ENCODE assay signal across 22 cellular contexts in the genomic region with DNA sequence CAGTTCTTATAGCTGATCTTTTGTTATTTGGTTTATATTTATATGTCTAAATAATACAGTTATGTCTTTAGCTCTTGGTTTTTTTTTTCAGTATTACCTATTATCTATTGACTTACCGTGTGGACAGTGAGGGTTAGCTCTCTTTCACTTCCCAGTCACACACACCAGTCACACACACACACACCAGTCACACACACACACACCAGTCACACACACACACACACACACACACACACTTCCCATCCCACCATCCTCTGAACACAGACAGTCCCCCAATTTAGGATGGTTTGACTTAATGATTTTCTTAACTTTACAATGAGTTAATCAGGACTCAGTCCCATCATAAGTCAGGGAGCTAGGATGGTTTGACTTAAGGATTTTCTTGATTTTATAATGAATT. TPM values are rescaled to one million over a fixed set of nuclear protein-coding genes. Genes with fewer than 3 reads are reported as not detected.
DNase-seq lines count a peak whose midpoint lies in the region; ATAC-seq, FAIRE-seq and TF ChIP-seq lines count a peak whose summit lies in the region.
"Had no signal": no experiment of that assay in that cellular context is flagged by ENCODE, and none has a peak within 500 bp of the region (broad histone marks: within the 10 kb centered on the region; RNA-seq: fewer than 3 reads in every experiment).

No MANE protein-coding gene starts in this region.

- TF ChIP-seq CTCF in HCT116 (IDR thresholded peaks at IDR 0.05 in 2 of 3, conservative IDR thresholded peaks at IDR 0.05 in 1 of 3; ENCODE audit: borderline replicate concordance in 1 of 3, insufficient read depth in 1 of 3, low read depth in 2 of 3, low read length in 2 of 3) (no peak), K562 (IDR thresholded peaks at IDR 0.05 in 2 of 3, conservative IDR thresholded peaks at IDR 0.05 in 1 of 3; ENCODE audit: insufficient read depth in 2 of 3, low read depth in 1 of 3, low read length in 3 of 3) (no peak), osteoblast (IDR thresholded peaks at IDR 0.05; ENCODE audit: extremely low read depth, low read depth, low read length) (no peak)

- H3K27ac ChIP-seq in HCT116 (ENCODE audit: low read depth, low read length) (no peak overlapping the region), K562 (ENCODE audit: extremely low read depth, low read depth, low read length) (no peak overlapping the region), osteoblast (ENCODE audit: low read depth, low read length) (no peak overlapping the region)
- H3K27ac ChIP-seq in naive thymus-derived CD4-positive, alpha-beta T cell (ENCODE audit: low read depth, low read length): no peak overlapping the region
- H3K27ac ChIP-seq: BLaER1, GM23248, HL-60 had no signal

- H3K9me3 ChIP-seq in HCT116 (ENCODE audit: control insufficient read depth in 1 of 2, insufficient read depth in 1 of 2, low read depth in 1 of 2, low read length in 2 of 2): no peaks in the 10 kb centered on the region
- H3K9me3 ChIP-seq in K562 (replicated peaks; ENCODE audit: control insufficient read depth, insufficient read depth, low read depth, low read length): no peaks in the 10 kb centered on the region
- no peaks in the 10 kb centered on the region for H3K9me3 ChIP-seq in osteoblast (ENCODE audit: low read depth, low read length)
- H3K9me3 ChIP-seq in naive thymus-derived CD4-positive, alpha-beta T cell (ENCODE audit: control insufficient read depth in 2 of 3, low read length in 3 of 3): no peaks in the 10 kb centered on the region
- H3K9me3 ChIP-seq: HAP-1 had no signal

- H3K4me2 ChIP-seq in HCT116 (ENCODE audit: low read length) (no peak overlapping the region), K562 (ENCODE audit: insufficient read depth, low read length) (no peak overlapping the region), osteoblast (ENCODE audit: insufficient read depth, low read length) (no peak overlapping the region)
- H3K4me2 ChIP-seq: BLaER1 had no signal

- H3K4me1 Mint-ChIP-seq in naive thymus-derived CD4-positive, alpha-beta T cell: peaks cover 14 to 43% (median 29%) of the 10 kb centered on the region in 7 donors

- no peaks in the 10 kb centered on the region for H3K79me2 ChIP-seq in HCT116 (ENCODE audit: insufficient read depth, low read length)
- no peaks in the 10 kb centered on the region for H3K79me2 ChIP-seq in K562 (ENCODE audit: control insufficient read depth, insufficient read depth, low read length)
- H3K79me2 ChIP-seq in osteoblast (ENCODE audit: insufficient read depth, low read length): no peaks in the 10 kb centered on the region

- H3K9ac ChIP-seq in HCT116 (ENCODE audit: low read length) (no peak overlapping the region), K562 (ENCODE audit: insufficient read depth in 1 of 2, low read depth in 2 of 2, low read length in 2 of 2) (no peak overlapping the region)
- H3K9ac ChIP-seq: BLaER1, GM23248 had no signal

- FAIRE-seq in K562 (lab: Jason Lieb, UNC): peak; percentile 11
- FAIRE-seq: HTR-8/SVneo had no signal

- H4K20me1 ChIP-seq in HCT116 (ENCODE audit: insufficient read depth) (no peaks in the 10 kb centered on the region), K562 (replicated peaks; ENCODE audit: control insufficient read depth, insufficient read depth, low read length) (no peaks in the 10 kb centered on the region), osteoblast (ENCODE audit: insufficient read depth, low read length) (no peaks in the 10 kb centered on the region)
- H4K20me1 ChIP-seq: BLaER1 had no signal

- CTCF ChIA-PET in HCT116 (lab: Charles Lee) (no interaction called here), K562 (lab: Yijun Ruan, JAX; ENCODE audit: low intra/inter-chr PET ratio) (interaction anchor here (0.5 kb wide), 1 partner anchor 237 kb away, joined by 5 read pairs; no protein-coding TSS in a partner anchor)
- CTCF ChIA-PET in naive thymus-derived CD4-positive, alpha-beta T cell (lab: Charles Lee): interaction anchor here (0.7 to 0.9 kb wide), 3 partner anchors 35 to 186 kb away, joined by 3 to 7 read pairs (median 5); partner anchors contain the start of gene POP7

- RAD21 ChIA-PET in HCT116 (lab: Charles Lee; ENCODE audit: low non-redundant PET in 1 of 2, low total read pairs in 2 of 2, uncharacterized antibody in 2 of 2, unreplicated experiment in 2 of 2): no interaction called here

- TF ChIP-seq EP300 in K562 (IDR thresholded peaks at IDR 0.05; ENCODE audit: low read length): no peak

- H3K27ac Mint-ChIP-seq in naive thymus-derived CD4-positive, alpha-beta T cell: peak overlapping the region in 4 of 9 donors; percentile 8 to 62 (median 32)
- H3K27ac Mint-ChIP-seq: CD14-positive monocyte, HFFc6 had no signal

- no peaks in the 10 kb centered on the region for H3K27me3 Mint-ChIP-seq in naive thymus-derived CD4-positive, alpha-beta T cell
- H3K27me3 Mint-ChIP-seq: CD4-positive, alpha-beta memory T cell had no signal

- H3K9me3 Mint-ChIP-seq in naive thymus-derived CD4-positive, alpha-beta T cell: no peaks in the 10 kb centered on the region
- H3K9me3 Mint-ChIP-seq: CD4-positive, alpha-beta memory T cell; HFFc6 had no signal

- peaks cover 2 to 13% of the 10 kb centered on the region in 2 experiments for H3K4me1 ChIP-seq in HCT116 (ENCODE audit: control insufficient read depth in 1 of 2, insufficient read depth in 2 of 2, low read length in 2 of 2)
- H3K4me1 ChIP-seq in K562 (replicated peaks in 1 of 2; ENCODE audit: control insufficient read depth in 2 of 2, insufficient read depth in 2 of 2, low read length in 2 of 2): peaks cover 6 to 8% of the 10 kb centered on the region in 2 experiments; a peak in 4 of 5 replicates
- H3K4me1 ChIP-seq in osteoblast (ENCODE audit: insufficient read depth, low read length): peaks cover 9% of the 10 kb centered on the region
- peaks cover 23 to 25% of the 10 kb centered on the region in 2 donors for H3K4me1 ChIP-seq in naive thymus-derived CD4-positive, alpha-beta T cell (ENCODE audit: control insufficient read depth in 2 of 2, insufficient read depth in 2 of 2, low read length in 2 of 2)
- H3K4me1 ChIP-seq: HAP-1 had no signal

- intact Hi-C loops in HCT116 (cut with micrococcal nuclease) (no loop called here), K562 (cut with micrococcal nuclease) (no loop called here)
- intact Hi-C loops in naive thymus-derived CD4-positive, alpha-beta T cell (cut with micrococcal nuclease): no loop called here

- H3K4me3 Mint-ChIP-seq in naive thymus-derived CD4-positive, alpha-beta T cell: no peak overlapping the region
- H3K4me3 Mint-ChIP-seq: CD14-positive monocyte; CD4-positive, alpha-beta memory T cell; HFFc6 had no signal

- H2AFZ ChIP-seq in HCT116 (ENCODE audit: low read depth, low read length, poor library complexity, severe bottlenecking) (peak overlapping the region; percentile 9), K562 (ENCODE audit: low read depth, low read length) (no peak overlapping the region), osteoblast (ENCODE audit: low read length) (no peak overlapping the region)
- H2AFZ ChIP-seq: GM23248 had no signal

- in situ Hi-C loops in K562 (cut with MboI): no loop called here

- POLR2A ChIA-PET in HCT116 (lab: Charles Lee): interaction anchor here (0.9 to 1.2 kb wide), 2 partner anchors 19 to 41 kb away, joined by 3 read pairs; partner anchors contain the start of gene AGFG2
- POLR2A ChIA-PET in K562 (lab: Yijun Ruan, JAX): interaction anchor here (0.6 to 1.5 kb wide), 4 partner anchors 23 to 371 kb away, joined by 3 to 5 read pairs (median 3); partner anchors contain the start of genes FBXO24, LAMTOR4 and ZCWPW1
- POLR2A ChIA-PET in naive thymus-derived CD4-positive, alpha-beta T cell (lab: Charles Lee): interaction anchor here (0.5 kb wide), 1 partner anchor 33 kb away, joined by 3 read pairs; no protein-coding TSS in a partner anchor

- no peaks in the 10 kb centered on the region for H3K9me2 ChIP-seq in HCT116 (ENCODE audit: insufficient read depth)

- no peaks in the 10 kb centered on the region for H3K9me1 ChIP-seq in K562 (ENCODE audit: control insufficient read depth, insufficient read depth, low read length)

- H3K27me3 ChIP-seq in HCT116 (ENCODE audit: insufficient read depth, low read length): no peaks in the 10 kb centered on the region
- H3K27me3 ChIP-seq in K562 (ENCODE audit: control insufficient read depth in 2 of 2, insufficient read depth in 2 of 2, low read length in 2 of 2): no peaks in the 10 kb centered on the region
- no peaks in the 10 kb centered on the region for H3K27me3 ChIP-seq in osteoblast (ENCODE audit: insufficient read depth, low read length)
- no peaks in the 10 kb centered on the region for H3K27me3 ChIP-seq in naive thymus-derived CD4-positive, alpha-beta T cell (ENCODE audit: control insufficient read depth in 2 of 2, insufficient read depth in 2 of 2, low read length in 2 of 2)
- H3K27me3 ChIP-seq: BLaER1 had no signal

- TF ChIP-seq POLR2A in HCT116 (IDR thresholded peaks at IDR 0.05; ENCODE audit: borderline replicate concordance, extremely low read depth, insufficient read depth, insufficient read length): no peak
- no peak for TF ChIP-seq POLR2A in K562 (conservative IDR thresholded peaks at IDR 0.05)

- DNase-seq in HCT116 (ENCODE audit: low read depth, low spot score) (no peak), K562 (ENCODE audit: extremely low read depth in 1 of 4, low spot score in 3 of 4) (peak in 1 of 4 experiments; percentile 5), osteoblast (ENCODE audit: insufficient read length, low spot score, missing footprints) (peak; percentile 21), glomerular visceral epithelial cell (ENCODE audit: extremely low spot score) (no peak)
- DNase-seq in naive thymus-derived CD4-positive, alpha-beta T cell: no peak
- DNase-seq: 8988T; CD4-positive, alpha-beta memory T cell; DMS153; DMS79; GDM1; GM23248; HFFc6; IMR-90; KBM-7 had no signal

- BruUV-seq in HCT116 (replicated peaks; lab: Mats Ljungman, UMichigan) (no TSS peak), K562 (replicated peaks; lab: Mats Ljungman, UMichigan) (no TSS peak)

- WGBS in K562 (ENCODE audit: insufficient coverage, low coverage, missing lambda C conversion rate): 18% methylated on average over 1 of the region's 1 CpG

- H3K36me3 ChIP-seq in HCT116 (ENCODE audit: control insufficient read depth in 1 of 2, insufficient read depth in 2 of 2, low read length in 2 of 2) (no peaks in the 10 kb centered on the region), K562 (ENCODE audit: control insufficient read depth, insufficient read depth, low read length) (no peaks in the 10 kb centered on the region), osteoblast (ENCODE audit: insufficient read depth, low read length) (no peaks in the 10 kb centered on the region)
- H3K36me3 ChIP-seq in naive thymus-derived CD4-positive, alpha-beta T cell (ENCODE audit: control insufficient read depth in 2 of 3, insufficient read depth in 3 of 3, low read length in 3 of 3): no peaks in the 10 kb centered on the region
- H3K36me3 ChIP-seq: BLaER1, HAP-1 had no signal

- TF ChIP-seq RAD21 in HCT116 (IDR thresholded peaks at IDR 0.05; ENCODE audit: low read depth) (no peak), K562 (CRISPR knock-in tag; conservative IDR thresholded peaks at IDR 0.05 in 1 of 2, IDR thresholded peaks at IDR 0.05 in 1 of 2) (no peak)

- no peaks in the 10 kb centered on the region for H3K36me3 Mint-ChIP-seq in naive thymus-derived CD4-positive, alpha-beta T cell
- H3K36me3 Mint-ChIP-seq: CD14-positive monocyte; CD4-positive, alpha-beta memory T cell had no signal

- H3K4me3 ChIP-seq in HCT116 (replicated peaks in 1 of 2; ENCODE audit: low read depth in 1 of 2, low read length in 2 of 2) (no peak overlapping the region), K562 (no peak overlapping the region), osteoblast (ENCODE audit: insufficient read depth, low read length) (no peak overlapping the region)
- no peak overlapping the region for H3K4me3 ChIP-seq in naive thymus-derived CD4-positive, alpha-beta T cell (ENCODE audit: low read length)
- H3K4me3 ChIP-seq: BLaER1, GM23248, HAP-1 had no signal

- no peak for ATAC-seq in HCT116
- no peak for ATAC-seq in K562
- ATAC-seq in naive thymus-derived CD4-positive, alpha-beta T cell: no peak

RNA-seq across cellular contexts. Expression of gene AGFG2, which starts 18.9 kb away (rescaled TPM):
- 14.0 TPM for total RNA-seq in HCT116 (2021; ENCODE audit: unreplicated experiment)
- polyA plus RNA-seq in HCT116 (2012): 7.8 and 9.2 TPM in 2 replicates
- 25.6 and 42.2 TPM in 2 replicates for total RNA-seq in K562 (2011; cell fraction: chromatin; rRNA removed; ENCODE audit: low replicate concordance)
- 22.7 and 25.7 TPM in 2 replicates for total RNA-seq in K562 (2011; cell fraction: nucleolus; rRNA removed)
- total RNA-seq in K562 (2011; cell fraction: nucleoplasm; rRNA removed): 28.4 and 39.7 TPM in 2 replicates
- 11.7 and 20.2 TPM in 2 replicates for total RNA-seq in K562 (2014; rRNA removed)
- total RNA-seq in K562 (2014; rRNA removed; fragmentation: Illumina TruSeq; extraction: Trizol): 3.6 and 4.3 TPM in 2 replicates
- 7.8 and 9.3 TPM in 2 replicates for total RNA-seq in K562 (2015; rRNA removed; fragmentation: Illumina TruSeq; extraction: Trizol)
- 23.1 and 23.4 TPM in 2 replicates for total RNA-seq in K562 (2021)
- 4.6 and 5.2 TPM in 2 replicates for polyA plus RNA-seq in K562 (2011; rRNA removed)
- polyA plus RNA-seq in K562 (2011; cell fraction: cytosol; rRNA removed): 3.8 and 25.5 TPM in 2 replicates
- polyA plus RNA-seq in K562 (2011; cell fraction: nucleus; rRNA removed): 12.0 and 33.1 TPM in 2 replicates
- 9.7 and 18.9 TPM in 2 replicates for polyA plus RNA-seq in K562 (2012)
- polyA plus RNA-seq in K562 (2014; fragmentation: Illumina TruSeq; extraction: Trizol): 6.5 and 9.6 TPM in 2 replicates
- under 1 TPM; 0.31 to 0.32 TPM for polyA plus RNA-seq in K562 (2014; fragmentation: Nextera tagmentation; extraction: Ambion mirVana)
- 10.0 and 16.8 TPM in 2 replicates for polyA plus RNA-seq in K562 (2014; rRNA removed)
- 3.7 and 4.3 TPM in 2 replicates for polyA minus RNA-seq in K562 (2011; rRNA and poly(A)+ RNA removed)
- polyA minus RNA-seq in K562 (2011; cell fraction: cytosol; rRNA and poly(A)+ RNA removed): 3.9 and 8.0 TPM in 2 replicates
- polyA minus RNA-seq in K562 (2011; cell fraction: nucleus; rRNA and poly(A)+ RNA removed): 10.2 and 12.1 TPM in 2 replicates
- 6.5 and 9.4 TPM in 2 replicates for total RNA-seq in osteoblast
- 10 to 100 TPM; 15.8 to 42.4 (median 23.3) TPM for total RNA-seq in naive thymus-derived CD4-positive, alpha-beta T cell
- polyA plus RNA-seq in naive thymus-derived CD4-positive, alpha-beta T cell: 1 to 10 TPM; 5.7 to 9.8 TPM

RNA-seq across cellular contexts. Expression of gene NYAP1, which starts 36.4 kb away (rescaled TPM):
- total RNA-seq in HCT116 (2021; ENCODE audit: unreplicated experiment) (6.7 TPM), K562 (2014; rRNA removed) (0.32 and 0.98 TPM in 2 replicates), K562 (2014; rRNA removed; fragmentation: Illumina TruSeq; extraction: Trizol) (0.11 and 0.13 TPM in 2 replicates), K562 (2015; rRNA removed; fragmentation: Illumina TruSeq; extraction: Trizol) (0.15 and 0.22 TPM in 2 replicates), K562 (2021) (0.82 and 0.87 TPM in 2 replicates), osteoblast (under 0.01 and 0.29 TPM in 2 replicates)
- polyA plus RNA-seq in HCT116 (2012): 4.7 and 5.0 TPM in 2 replicates
- 0.53 and 1.0 TPM in 2 replicates for total RNA-seq in K562 (2011; cell fraction: chromatin; rRNA removed; ENCODE audit: low replicate concordance)
- 0.67 and 0.79 TPM in 2 replicates for total RNA-seq in K562 (2011; cell fraction: nucleolus; rRNA removed)
- total RNA-seq in K562 (2011; cell fraction: nucleoplasm; rRNA removed): 0.23 and 0.59 TPM in 2 replicates
- polyA plus RNA-seq in K562 (2011; rRNA removed) (0.09 and 0.13 TPM in 2 replicates), K562 (2014; fragmentation: Illumina TruSeq; extraction: Trizol) (0.13 and 0.17 TPM in 2 replicates), K562 (2014; fragmentation: Nextera tagmentation; extraction: Ambion mirVana) (not detected), K562 (2014; rRNA removed) (0.88 and 1.0 TPM in 2 replicates)
- polyA plus RNA-seq in K562 (2011; cell fraction: cytosol; rRNA removed): 0.15 and 1.4 TPM in 2 replicates
- polyA plus RNA-seq in K562 (2011; cell fraction: nucleus; rRNA removed): 0.34 and 1.7 TPM in 2 replicates
- 0.35 and 0.65 TPM in 2 replicates for polyA plus RNA-seq in K562 (2012)
- polyA minus RNA-seq in K562 (2011; rRNA and poly(A)+ RNA removed): 0.11 TPM in 1 of 2 replicates, not detected in the other
- not detected in 2 replicates for polyA minus RNA-seq in K562 (2011; cell fraction: cytosol; rRNA and poly(A)+ RNA removed)
- polyA minus RNA-seq in K562 (2011; cell fraction: nucleus; rRNA and poly(A)+ RNA removed): 0.22 and 0.40 TPM in 2 replicates
- total RNA-seq in naive thymus-derived CD4-positive, alpha-beta T cell: under 1 TPM; 0.11 to 0.64 (median 0.44) TPM
- polyA plus RNA-seq in naive thymus-derived CD4-positive, alpha-beta T cell: not detected
- total RNA-seq: GM23248, H4 had no signal
- polyA plus RNA-seq: CD14-positive monocyte; CD4-positive, alpha-beta memory T cell; GM23248 had no signal

RNA-seq across cellular contexts. Expression of gene TSC22D4, which starts 41.1 kb away (rescaled TPM):
- total RNA-seq in HCT116 (2021; ENCODE audit: unreplicated experiment) (36.9 TPM), K562 (2014; rRNA removed) (77.6 and 102 TPM in 2 replicates), K562 (2014; rRNA removed; fragmentation: Illumina TruSeq; extraction: Trizol) (10.1 and 13.1 TPM in 2 replicates), K562 (2015; rRNA removed; fragmentation: Illumina TruSeq; extraction: Trizol) (31.3 and 33.9 TPM in 2 replicates), K562 (2021) (102 and 107 TPM in 2 replicates), osteoblast (18.5 and 19.4 TPM in 2 replicates)
- 24.9 and 27.4 TPM in 2 replicates for polyA plus RNA-seq in HCT116 (2012)
- total RNA-seq in K562 (2011; cell fraction: chromatin; rRNA removed; ENCODE audit: low replicate concordance): 30.5 and 88.7 TPM in 2 replicates
- 56.8 and 60.5 TPM in 2 replicates for total RNA-seq in K562 (2011; cell fraction: nucleolus; rRNA removed)
- total RNA-seq in K562 (2011; cell fraction: nucleoplasm; rRNA removed): 38.6 and 57.1 TPM in 2 replicates
- polyA plus RNA-seq in K562 (2011; rRNA removed) (14.2 and 18.8 TPM in 2 replicates), K562 (2014; fragmentation: Illumina TruSeq; extraction: Trizol) (28.7 and 51.7 TPM in 2 replicates), K562 (2014; fragmentation: Nextera tagmentation; extraction: Ambion mirVana) (under 1 TPM; 0.37 to 0.92 TPM), K562 (2014; rRNA removed) (57.9 and 61.0 TPM in 2 replicates)
- polyA plus RNA-seq in K562 (2011; cell fraction: cytosol; rRNA removed): 13.0 and 47.0 TPM in 2 replicates
- 22.1 and 53.6 TPM in 2 replicates for polyA plus RNA-seq in K562 (2011; cell fraction: nucleus; rRNA removed)
- 64.9 and 107 TPM in 2 replicates for polyA plus RNA-seq in K562 (2012)
- 5.5 and 9.6 TPM in 2 replicates for polyA minus RNA-seq in K562 (2011; rRNA and poly(A)+ RNA removed)
- polyA minus RNA-seq in K562 (2011; cell fraction: cytosol; rRNA and poly(A)+ RNA removed): 24.5 and 26.5 TPM in 2 replicates
- polyA minus RNA-seq in K562 (2011; cell fraction: nucleus; rRNA and poly(A)+ RNA removed): 10.0 and 13.5 TPM in 2 replicates
- 100 to 1,000 TPM in 4 of 5 experiments, 10 to 100 TPM in 1; 75.6 to 124 (median 115) TPM for total RNA-seq in naive thymus-derived CD4-positive, alpha-beta T cell
- polyA plus RNA-seq in naive thymus-derived CD4-positive, alpha-beta T cell: 10 to 100 TPM; 23.7 to 30.1 TPM

RNA-seq across cellular contexts. Expression of gene SAP25, which starts 53.6 kb away (rescaled TPM):
- 4.4 TPM for total RNA-seq in HCT116 (2021; ENCODE audit: unreplicated experiment)
- polyA plus RNA-seq in HCT116 (2012): 2.9 and 3.0 TPM in 2 replicates
- total RNA-seq in K562 (2011; cell fraction: chromatin; rRNA removed; ENCODE audit: low replicate concordance): 7.1 and 11.6 TPM in 2 replicates
- 13.0 and 18.8 TPM in 2 replicates for total RNA-seq in K562 (2011; cell fraction: nucleolus; rRNA removed)
- 5.2 and 5.7 TPM in 2 replicates for total RNA-seq in K562 (2011; cell fraction: nucleoplasm; rRNA removed)
- total RNA-seq in K562 (2014; rRNA removed): 1.3 and 1.8 TPM in 2 replicates
- 0.48 TPM in 1 of 2 replicates, not detected in the other for total RNA-seq in K562 (2014; rRNA removed; fragmentation: Illumina TruSeq; extraction: Trizol)
- 1.1 TPM in 2 replicates for total RNA-seq in K562 (2015; rRNA removed; fragmentation: Illumina TruSeq; extraction: Trizol)
- 3.2 and 5.3 TPM in 2 replicates for total RNA-seq in K562 (2021)
- 0.42 and 2.1 TPM in 2 replicates for polyA plus RNA-seq in K562 (2011; rRNA removed)
- 0.96 and 3.5 TPM in 2 replicates for polyA plus RNA-seq in K562 (2011; cell fraction: cytosol; rRNA removed)
- 11.2 and 27.2 TPM in 2 replicates for polyA plus RNA-seq in K562 (2011; cell fraction: nucleus; rRNA removed)
- polyA plus RNA-seq in K562 (2012): 4.8 and 12.8 TPM in 2 replicates
- 0.48 and 2.8 TPM in 2 replicates for polyA plus RNA-seq in K562 (2014; fragmentation: Illumina TruSeq; extraction: Trizol)
- under 1 TPM; 0.13 to 0.14 TPM for polyA plus RNA-seq in K562 (2014; fragmentation: Nextera tagmentation; extraction: Ambion mirVana)
- 4.2 and 8.1 TPM in 2 replicates for polyA plus RNA-seq in K562 (2014; rRNA removed)
- polyA minus RNA-seq in K562 (2011; rRNA and poly(A)+ RNA removed): not detected in 2 replicates
- polyA minus RNA-seq in K562 (2011; cell fraction: cytosol; rRNA and poly(A)+ RNA removed): not detected in 2 replicates
- polyA minus RNA-seq in K562 (2011; cell fraction: nucleus; rRNA and poly(A)+ RNA removed): 2.0 and 3.4 TPM in 2 replicates
- not detected in 2 replicates for total RNA-seq in osteoblast
- 100 to 1,000 TPM in 2 of 5 experiments, 10 to 100 TPM in 3; 29.1 to 174 (median 71.3) TPM for total RNA-seq in naive thymus-derived CD4-positive, alpha-beta T cell
- polyA plus RNA-seq in naive thymus-derived CD4-positive, alpha-beta T cell: under 1 TPM in 1 of 2 donors, not detected in 1; 0.48 TPM
- total RNA-seq: GM23248, H4, IMR-90 had no signal
- polyA plus RNA-seq: AG04450, CD14-positive monocyte, GM23248 had no signal

RNA-seq across cellular contexts. Expression of gene SPACDR, which starts 56.1 kb away (rescaled TPM):
- total RNA-seq in HCT116 (2021; ENCODE audit: unreplicated experiment) (1.7 TPM), K562 (2014; rRNA removed) (0.14 and 0.29 TPM in 2 replicates), K562 (2014; rRNA removed; fragmentation: Illumina TruSeq; extraction: Trizol) (not detected in 2 replicates), K562 (2015; rRNA removed; fragmentation: Illumina TruSeq; extraction: Trizol) (0.29 and 0.41 TPM in 2 replicates), K562 (2021) (0.55 and 1.2 TPM in 2 replicates), osteoblast (0.36 TPM in 1 of 2 replicates, not detected in the other)
- 1.1 TPM in 2 replicates for polyA plus RNA-seq in HCT116 (2012)
- total RNA-seq in K562 (2011; cell fraction: chromatin; rRNA removed; ENCODE audit: low replicate concordance): 3.4 and 9.9 TPM in 2 replicates
- 1.8 and 4.7 TPM in 2 replicates for total RNA-seq in K562 (2011; cell fraction: nucleolus; rRNA removed)
- total RNA-seq in K562 (2011; cell fraction: nucleoplasm; rRNA removed): 2.4 and 3.8 TPM in 2 replicates
- polyA plus RNA-seq in K562 (2011; rRNA removed) (0.18 and 0.20 TPM in 2 replicates), K562 (2014; fragmentation: Illumina TruSeq; extraction: Trizol) (0.13 and 0.24 TPM in 2 replicates), K562 (2014; fragmentation: Nextera tagmentation; extraction: Ambion mirVana) (under 1 TPM; 0.07 to 0.11 TPM), K562 (2014; rRNA removed) (0.12 and 0.15 TPM in 2 replicates)
- 0.40 and 0.56 TPM in 2 replicates for polyA plus RNA-seq in K562 (2011; cell fraction: cytosol; rRNA removed)
- 1.0 and 2.9 TPM in 2 replicates for polyA plus RNA-seq in K562 (2011; cell fraction: nucleus; rRNA removed)
- polyA plus RNA-seq in K562 (2012): 0.47 and 2.1 TPM in 2 replicates
- not detected in 2 replicates for polyA minus RNA-seq in K562 (2011; rRNA and poly(A)+ RNA removed)
- not detected in 2 replicates for polyA minus RNA-seq in K562 (2011; cell fraction: cytosol; rRNA and poly(A)+ RNA removed)
- polyA minus RNA-seq in K562 (2011; cell fraction: nucleus; rRNA and poly(A)+ RNA removed): not detected in 2 replicates
- total RNA-seq in naive thymus-derived CD4-positive, alpha-beta T cell: 1 to 10 TPM; 1.6 to 7.8 (median 2.2) TPM
- polyA plus RNA-seq in naive thymus-derived CD4-positive, alpha-beta T cell: under 1 TPM in 1 of 2 donors, not detected in 1; 0.85 TPM
- total RNA-seq: Daoy, GM23248 had no signal
